Comparison of ENCODE assay signal across 1 cellular context in the genomic region with DNA sequence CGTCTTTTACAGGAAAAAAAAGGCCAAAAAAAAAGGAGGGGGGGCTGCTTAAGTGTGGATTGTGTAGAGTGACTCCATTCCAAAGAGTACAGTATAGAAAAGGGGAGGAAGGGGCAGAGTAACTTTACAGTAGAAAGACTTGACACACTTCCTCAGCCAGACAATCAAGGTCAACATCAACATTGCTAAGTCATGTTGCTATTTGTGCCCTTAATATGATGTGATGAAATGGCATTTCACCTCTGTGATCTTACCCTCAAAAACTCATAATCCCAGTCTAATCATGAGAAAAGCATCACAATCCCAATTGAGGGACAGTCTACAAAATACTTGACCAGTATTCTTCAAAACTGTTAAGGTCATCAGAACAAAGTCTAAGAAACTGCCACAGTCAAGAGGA.
TF ChIP-seq lines count a peak whose summit lies in the region.

No MANE protein-coding gene starts in this region.

TF ChIP-seq in K562, 482 proteins besides CTCF, POLR2A, EP300 and RAD21 (continued from another document):
- TF ChIP-seq, protein P1, sequence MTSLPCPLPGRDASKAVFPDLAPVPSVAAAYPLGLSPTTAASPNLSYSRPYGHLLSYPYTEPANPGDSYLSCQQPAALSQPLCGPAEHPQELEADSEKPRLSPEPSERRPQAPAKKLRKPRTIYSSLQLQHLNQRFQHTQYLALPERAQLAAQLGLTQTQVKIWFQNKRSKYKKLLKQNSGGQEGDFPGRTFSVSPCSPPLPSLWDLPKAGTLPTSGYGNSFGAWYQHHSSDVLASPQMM (CRISPR knock-in tag; IDR thresholded peaks at IDR 0.05) = no peak
- TF ChIP-seq PRPF4 (IDR thresholded peaks at IDR 0.05; ENCODE audit: insufficient read depth, low read depth, low read length, poor library complexity, severe bottlenecking) = no peak
- peak; percentile 7; the same call in 1 of the 2 replicates for TF ChIP-seq ZNF316 (IDR thresholded peaks at IDR 0.05)
- TF ChIP-seq, protein P2, sequence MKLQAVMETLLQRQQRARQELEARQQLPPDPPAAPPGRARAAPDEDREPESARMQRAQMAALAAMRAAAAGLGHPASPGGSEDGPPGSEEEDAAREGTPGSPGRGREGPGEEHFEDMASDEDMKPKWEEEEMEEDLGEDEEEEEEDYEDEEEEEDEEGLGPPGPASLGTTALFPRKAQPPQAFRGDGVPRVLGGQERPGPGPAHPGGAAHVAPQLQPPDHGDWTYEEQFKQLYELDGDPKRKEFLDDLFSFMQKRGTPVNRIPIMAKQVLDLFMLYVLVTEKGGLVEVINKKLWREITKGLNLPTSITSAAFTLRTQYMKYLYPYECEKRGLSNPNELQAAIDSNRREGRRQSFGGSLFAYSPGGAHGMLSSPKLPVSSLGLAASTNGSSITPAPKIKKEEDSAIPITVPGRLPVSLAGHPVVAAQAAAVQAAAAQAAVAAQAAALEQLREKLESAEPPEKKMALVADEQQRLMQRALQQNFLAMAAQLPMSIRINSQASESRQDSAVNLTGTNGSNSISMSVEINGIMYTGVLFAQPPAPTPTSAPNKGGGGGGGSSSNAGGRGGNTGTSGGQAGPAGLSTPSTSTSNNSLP (IDR thresholded peaks at IDR 0.05; ENCODE audit: borderline replicate concordance, low read depth, low read length) = no peak
- TF ChIP-seq C11orf30 (IDR thresholded peaks at IDR 0.05; ENCODE audit: low read depth) = 0 out of 2 replicates have a peak, but pooled peaks have one; percentile 4
- no peak for TF ChIP-seq GATAD2B (IDR thresholded peaks at IDR 0.05; ENCODE audit: borderline replicate concordance)
- TF ChIP-seq, protein P3, sequence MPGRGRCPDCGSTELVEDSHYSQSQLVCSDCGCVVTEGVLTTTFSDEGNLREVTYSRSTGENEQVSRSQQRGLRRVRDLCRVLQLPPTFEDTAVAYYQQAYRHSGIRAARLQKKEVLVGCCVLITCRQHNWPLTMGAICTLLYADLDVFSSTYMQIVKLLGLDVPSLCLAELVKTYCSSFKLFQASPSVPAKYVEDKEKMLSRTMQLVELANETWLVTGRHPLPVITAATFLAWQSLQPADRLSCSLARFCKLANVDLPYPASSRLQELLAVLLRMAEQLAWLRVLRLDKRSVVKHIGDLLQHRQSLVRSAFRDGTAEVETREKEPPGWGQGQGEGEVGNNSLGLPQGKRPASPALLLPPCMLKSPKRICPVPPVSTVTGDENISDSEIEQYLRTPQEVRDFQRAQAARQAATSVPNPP (IDR thresholded peaks at IDR 0.05; ENCODE audit: borderline replicate concordance, insufficient read depth, insufficient read length) = no peak
- 0 out of 2 replicates have a peak, but pooled peaks have one; percentile 42 for TF ChIP-seq NFE2 (IDR thresholded peaks at IDR 0.05; ENCODE audit: low read depth)
- no peak for TF ChIP-seq SMC3 (conservative IDR thresholded peaks at IDR 0.05; ENCODE audit: insufficient read depth, low read depth, low read length)
- no peak for TF ChIP-seq YY1 (IDR thresholded peaks at IDR 0.05; ENCODE audit: borderline replicate concordance in 1 of 3, control insufficient read depth in 1 of 3, extremely low read depth in 1 of 3, insufficient read depth in 3 of 3, insufficient read length in 1 of 3, insufficient replicate concordance in 2 of 3, low read depth in 1 of 3, low read length in 2 of 3)
TF ChIP-seq in K562: peak in this region for 3.
